In genomic region chr4:111838406-111838930, GRCh38 we compare ENCODE assay signal across 15 cellular contexts.
DNase-seq lines count a peak whose midpoint lies in the region; ATAC-seq lines count a peak whose summit lies in the region.
"Had no signal": no experiment of that assay in that cellular context is flagged by ENCODE, and none has a peak within 500 bp of the region (broad histone marks: within the 10 kb centered on the region; RNA-seq: fewer than 3 reads in every experiment).

No MANE protein-coding gene starts in this region.

- H3K36me3 Mint-ChIP-seq in activated T-cell treated with anti-CD3 and anti-CD28 coated beads, Interleukin-2, amount 50 U/mL, for 72 hours (ENCODE audit: insufficient read depth in 2 of 2) = no peaks in the 10 kb centered on the region
- H3K36me3 Mint-ChIP-seq: CD8-positive, alpha-beta memory T cell; stimulated activated naive B cell treated with anti-CD40 and anti-IgM and Interleukin-4, amounts not matched to agents 10 μg/mL and 1 μg/mL and 100 μg/mL, for 72 hours had no signal

- H3K4me3 Mint-ChIP-seq in activated T-cell treated with anti-CD3 and anti-CD28 coated beads, Interleukin-2, amount 50 U/mL, for 72 hours = no peak overlapping the region
- H3K4me3 Mint-ChIP-seq: CD8-positive, alpha-beta memory T cell; stimulated activated naive B cell treated with anti-CD40 and anti-IgM and Interleukin-4, amounts not matched to agents 10 μg/mL and 1 μg/mL and 100 μg/mL, for 72 hours; T-helper 2 cell treated with Interferon-gamma antibody and Interleukin-4, amounts not matched to agents 5 μg/mL and 100 μg/mL, for 36 hours had no signal

- peaks cover 0 to 1% of the 10 kb centered on the region in 2 donors for H3K9me3 Mint-ChIP-seq in activated T-cell treated with anti-CD3 and anti-CD28 coated beads, Interleukin-2, amount 50 U/mL, for 72 hours
- H3K9me3 Mint-ChIP-seq: T-helper 2 cell treated with Interferon-gamma antibody and Interleukin-4, amounts not matched to agents 5 μg/mL and 100 μg/mL, for 36 hours had no signal

- no peak overlapping the region for H3K27ac Mint-ChIP-seq in activated T-cell treated with anti-CD3 and anti-CD28 coated beads, Interleukin-2, amount 50 U/mL, for 72 hours
- H3K27ac Mint-ChIP-seq: CD8-positive, alpha-beta memory T cell; stimulated activated naive B cell treated with anti-CD40 and anti-IgM and Interleukin-4, amounts not matched to agents 10 μg/mL and 1 μg/mL and 100 μg/mL, for 72 hours; T-helper 2 cell treated with Interferon-gamma antibody and Interleukin-4, amounts not matched to agents 5 μg/mL and 100 μg/mL, for 36 hours had no signal

- no peaks in the 10 kb centered on the region for H3K4me1 Mint-ChIP-seq in activated T-cell treated with anti-CD3 and anti-CD28 coated beads, Interleukin-2, amount 50 U/mL, for 72 hours (ENCODE audit: low read depth)
- H3K4me1 Mint-ChIP-seq: CD8-positive, alpha-beta memory T cell had no signal

- peak overlapping the region; percentile 36 for H3K27ac ChIP-seq in substantia nigra (ENCODE audit: low read depth, low read length, poor library complexity, severe bottlenecking)
- H3K27ac ChIP-seq: neutrophil had no signal

- H3K27me3 Mint-ChIP-seq in activated T-cell treated with anti-CD3 and anti-CD28 coated beads, Interleukin-2, amount 50 U/mL, for 72 hours (ENCODE audit: low read depth) = no peaks in the 10 kb centered on the region
- H3K27me3 Mint-ChIP-seq: CD8-positive, alpha-beta memory T cell; stimulated activated naive B cell treated with anti-CD40 and anti-IgM and Interleukin-4, amounts not matched to agents 10 μg/mL and 1 μg/mL and 100 μg/mL, for 72 hours had no signal

- peak; percentile 83 for ATAC-seq in GM19395 (IDR thresholded peaks at IDR 0.05; ENCODE audit: unreplicated experiment)
- peak; percentile 87 for ATAC-seq in HG02852 (IDR thresholded peaks at IDR 0.05; ENCODE audit: unreplicated experiment)
- no peak for ATAC-seq in activated T-cell treated with anti-CD3 and anti-CD28 coated beads, Interleukin-2, amount 50 U/mL, for 72 hours (replicated peaks in 1 of 2)
- ATAC-seq: HCT116 had no signal

- DNase-seq in NAMALWA (ENCODE audit: low spot score) (peak; percentile 22), substantia nigra (lab: John Stamatoyannopoulos, UW) (peak in 3 of 49 donors; percentile 0 to 4 (median 1)), DMS153 treated with DMSO at 0.1 percent for 48 hours (lab: John Stamatoyannopoulos, UW; ENCODE audit: unreplicated experiment) (no peak), activated gamma-delta T cell treated with Interleukin-2 at 50 U/mL for 16 hours (no peak)
- no peak for DNase-seq in activated T-cell treated with anti-CD3 and anti-CD28 coated beads, Interleukin-2, amount 50 U/mL, for 72 hours
- DNase-seq: activated CD8-positive, alpha-beta memory T cell treated with anti-CD3 and anti-CD28 coated beads, Interleukin-2, amount 50 U/mL, for 4 hours; CD8-positive, alpha-beta memory T cell; NCI-H2029 treated with DMSO at 0.1 percent for 48 hours; stimulated activated CD4-positive, alpha-beta T cell treated with anti-CD3 and anti-CD28 coated beads, Interleukin-1b, Interleukin-23, amount 100 ng/mL, for 48 hours; stimulated activated naive B cell treated with anti-CD40 and anti-IgM and Interleukin-4, amounts not matched to agents 10 μg/mL and 1 μg/mL and 100 μg/mL, for 72 hours had no signal

Comparison
In these comparisons a context has a peak if more than half of its experiments do, and no peak if none do; other contexts are left out.
1. ATAC-seq: peak in GM19395 (single experiment) and HG02852 (single experiment); none in activated T-cell treated with anti-CD3 and anti-CD28 coated beads, Interleukin-2, amount 50 U/mL, for 72 hours (0 of 2).